In genomic region chr10:69278446-69278963, GRCh38 we compare ENCODE assay signal across 8 cellular contexts. TPM values are rescaled to one million over a fixed set of nuclear protein-coding genes. Genes with fewer than 3 reads are reported as not detected.
DNase-seq lines count a peak whose midpoint lies in the region; ATAC-seq and TF ChIP-seq lines count a peak whose summit lies in the region.

Gene HK1, plus strand, starts transcription at chr10:69278496.

- TF ChIP-seq POLR2A in lower leg skin (IDR thresholded peaks at IDR 0.05), result no peak

- H3K36me3 ChIP-seq in SK-N-SH (replicated peaks in 1 of 2; ENCODE audit: control insufficient read depth in 1 of 2, insufficient read depth in 2 of 2, low read length in 1 of 2), result no peaks in the 10 kb centered on the region
- H3K36me3 ChIP-seq in thymus (ENCODE audit: control insufficient read depth, insufficient read depth), result no peaks in the 10 kb centered on the region

- H3K4me2 ChIP-seq in SK-N-SH, result no peak within 1 kb of the TSS

- TF ChIP-seq RAD21 in SK-N-SH (IDR thresholded peaks at IDR 0.05; ENCODE audit: low read length), result no peak

- no peak within 1 kb of the TSS for H3K9ac ChIP-seq in SK-N-SH

- no peak for ATAC-seq in SK-N-SH treated with all-trans-retinoic acid at 6 μM for 48 hours
- no peak for ATAC-seq in GM19324 (IDR thresholded peaks at IDR 0.05; ENCODE audit: low FRiP score, unreplicated experiment)
- ATAC-seq in HG03175 (IDR thresholded peaks at IDR 0.05; ENCODE audit: unreplicated experiment), result no peak

- CTCF ChIA-PET in SK-N-SH (lab: Yijun Ruan, JAX), result no interaction called here

- H3K9me2 ChIP-seq in SK-N-SH, result no peaks in the 10 kb centered on the region

- H3K27ac ChIP-seq in SK-N-SH (ENCODE audit: low read depth in 2 of 2, low read length in 1 of 2) (no peak within 1 kb of the TSS), caudate nucleus (ENCODE audit: low read depth, low read length) (peak within 1 kb of the TSS; percentile 45), thymus (ENCODE audit: low read depth) (no peak within 1 kb of the TSS)

- intact Hi-C loops in lower leg skin (cut with DNase I; ENCODE audit: low total_unique reads), result no loop called here

- no peaks in the 10 kb centered on the region for H3K4me1 ChIP-seq in SK-N-SH (ENCODE audit: control insufficient read depth in 1 of 2, insufficient read depth in 2 of 2, low read depth in 1 of 2, low read length in 1 of 2)
- H3K4me1 ChIP-seq in thymus (ENCODE audit: control insufficient read depth, insufficient read depth, low read length), result no peaks in the 10 kb centered on the region

- POLR2A ChIA-PET in SK-N-SH (lab: Yijun Ruan, JAX), result no interaction called here

- TF ChIP-seq CTCF in SK-N-SH (IDR thresholded peaks at IDR 0.05), result no peak
- TF ChIP-seq CTCF in lower leg skin (IDR thresholded peaks at IDR 0.05), result no peak

- no peaks in the 10 kb centered on the region for H4K20me1 ChIP-seq in SK-N-SH (ENCODE audit: insufficient read depth)

- H3K9me3 ChIP-seq in SK-N-SH (no peaks in the 10 kb centered on the region), thymus (ENCODE audit: control insufficient read depth) (no peaks in the 10 kb centered on the region)

- H3K4me3 ChIP-seq in SK-N-SH (ENCODE audit: low read depth in 2 of 2, low read length in 1 of 2) (no peak within 1 kb of the TSS), lower leg skin (ENCODE audit: low read depth, poor library complexity, severe bottlenecking) (no peak within 1 kb of the TSS), thymus (ENCODE audit: low read length) (no peak within 1 kb of the TSS)

- no peaks in the 10 kb centered on the region for H3K79me2 ChIP-seq in SK-N-SH (ENCODE audit: insufficient read depth)

- H3K27me3 ChIP-seq in SK-N-SH (ENCODE audit: insufficient read depth) (no peaks in the 10 kb centered on the region), thymus (ENCODE audit: control insufficient read depth, insufficient read depth) (no peaks in the 10 kb centered on the region)

- DNase-seq in SK-N-SH (no peak), caudate nucleus (lab: John Stamatoyannopoulos, UW) (peak in 7 of 61 donors; percentile 1 to 30 (median 5)), lower leg skin (ENCODE audit: low spot score in 2 of 2) (peak in 1 of 2 donors; percentile 59), NCI-H2227 (lab: John Stamatoyannopoulos, UW; ENCODE audit: unreplicated experiment) (no peak)

- no peak for TF ChIP-seq EP300 in SK-N-SH (IDR thresholded peaks at IDR 0.05; ENCODE audit: borderline replicate concordance in 1 of 2, low read depth in 1 of 2, low read length in 1 of 2)

- no peaks in the 10 kb centered on the region for H3F3A ChIP-seq in SK-N-SH (replicated peaks; ENCODE audit: insufficient read depth)

- H2AFZ ChIP-seq in SK-N-SH (ENCODE audit: low read depth), result no peak within 1 kb of the TSS

- 81% methylated on average over 11 of the region's 11 CpGs for WGBS in SK-N-SH (ENCODE audit: low lambda C conversion rate)
- 64 to 65% methylated on average over 11 of the region's 11 CpGs for WGBS in lower leg skin, 2 donors
- WGBS in thymus, result 90% methylated on average over 11 of the region's 11 CpGs

TF ChIP-seq in SK-N-SH, 30 proteins besides CTCF, POLR2A, EP300 and RAD21:
- TF ChIP-seq TAF1 (IDR thresholded peaks at IDR 0.05; ENCODE audit: borderline replicate concordance, low read depth, low read length), result no peak
- TF ChIP-seq YY1 (IDR thresholded peaks at IDR 0.05; ENCODE audit: low read depth), result no peak
- no peak for TF ChIP-seq MEF2A (IDR thresholded peaks at IDR 0.05; ENCODE audit: borderline replicate concordance, low read depth)

TF ChIP-seq in SK-N-SH treated with all-trans-retinoic acid at 6 μM for 48 hours, 23 proteins besides CTCF, POLR2A, EP300 and RAD21 (continues in another document):
- TF ChIP-seq TOX (CRISPR knock-in tag; IDR thresholded peaks at IDR 0.05; ENCODE audit: borderline replicate concordance) (no peak), SNAI2 (CRISPR knock-in tag; IDR thresholded peaks at IDR 0.05) (no peak), CREB5 (CRISPR knock-in tag; IDR thresholded peaks at IDR 0.05; ENCODE audit: low read depth) (no peak), TCF4 (CRISPR knock-in tag; IDR thresholded peaks at IDR 0.05; ENCODE audit: borderline replicate concordance) (no peak), BACH2 (CRISPR knock-in tag; IDR thresholded peaks at IDR 0.05; ENCODE audit: borderline replicate concordance) (no peak), CSRNP3 (CRISPR knock-in tag; IDR thresholded peaks at IDR 0.05) (no peak), ZC3H10 (CRISPR knock-in tag; IDR thresholded peaks at IDR 0.05) (no peak), GLIS3 (CRISPR knock-in tag; IDR thresholded peaks at IDR 0.05) (no peak), OSR1 (CRISPR knock-in tag; IDR thresholded peaks at IDR 0.05) (no peak), ESRRG (CRISPR knock-in tag; IDR thresholded peaks at IDR 0.05) (no peak), POU6F1 (CRISPR knock-in tag; IDR thresholded peaks at IDR 0.05; ENCODE audit: borderline replicate concordance, low read depth) (no peak), PATZ1 (CRISPR knock-in tag; IDR thresholded peaks at IDR 0.05; ENCODE audit: borderline replicate concordance) (no peak)

RNA-seq across cellular contexts. Expression of gene HK1, which starts in this region (rescaled TPM):
- polyA plus RNA-seq in SK-N-SH (2012; rRNA removed) (32.0 and 38.7 TPM in 2 replicates), thymus (33.7 TPM)
- polyA plus RNA-seq in SK-N-SH (2012; cell fraction: cytosol; rRNA removed), result 35.7 and 35.8 TPM in 2 replicates
- 38.1 and 44.0 TPM in 2 replicates for polyA plus RNA-seq in SK-N-SH (2012; cell fraction: nucleus; rRNA removed)
- 100 to 1,000 TPM; 117 to 162 (median 158) TPM for total RNA-seq in lower leg skin
